In genomic region chrX:2689773-2690666, GRCh38 we compare ENCODE assay signal across 1 cellular context.
A peak's percentile ranks its signal among the peaks of the same experiment; 100 is the strongest.
TF ChIP-seq lines count a peak whose summit lies in the region.

No MANE protein-coding gene starts in this region.

TF ChIP-seq in HepG2, 621 proteins besides CTCF, POLR2A, EP300 and RAD21 (continued from another document and continues in another):
- TF ChIP-seq THAP8 (CRISPR knock-in tag; IDR thresholded peaks at IDR 0.05; ENCODE audit: borderline replicate concordance) (no peak), PRMT3 (CRISPR knock-in tag; IDR thresholded peaks at IDR 0.05; ENCODE audit: borderline replicate concordance, low read depth) (no peak), ZNF33A (CRISPR knock-in tag; IDR thresholded peaks at IDR 0.05; ENCODE audit: borderline replicate concordance) (no peak), ZNF562 (CRISPR knock-in tag; IDR thresholded peaks at IDR 0.05; ENCODE audit: borderline replicate concordance) (no peak), CENPX (CRISPR knock-in tag; IDR thresholded peaks at IDR 0.05) (no peak), ZNF354B (CRISPR knock-in tag; IDR thresholded peaks at IDR 0.05) (no peak), ZNF275 (CRISPR knock-in tag; IDR thresholded peaks at IDR 0.05; ENCODE audit: borderline replicate concordance) (no peak), BCLAF1 (IDR thresholded peaks at IDR 0.05) (no peak), FOXO1 (CRISPR knock-in tag; IDR thresholded peaks at IDR 0.05) (no peak), ZNF766 (CRISPR knock-in tag; IDR thresholded peaks at IDR 0.05; ENCODE audit: borderline replicate concordance) (0 out of 2 replicates have a peak, but pooled peaks have one; percentile 15), ZKSCAN5 (CRISPR knock-in tag; IDR thresholded peaks at IDR 0.05) (no peak), SP1 (IDR thresholded peaks at IDR 0.05) (no peak), SP1 (CRISPR knock-in tag; IDR thresholded peaks at IDR 0.05) (no peak), MZF1 (CRISPR knock-in tag; IDR thresholded peaks at IDR 0.05; ENCODE audit: borderline replicate concordance) (no peak), ZNF709 (CRISPR knock-in tag; IDR thresholded peaks at IDR 0.05) (no peak), ZNF207 (IDR thresholded peaks at IDR 0.05; ENCODE audit: borderline replicate concordance) (no peak), ZNF329 (CRISPR knock-in tag; IDR thresholded peaks at IDR 0.05; ENCODE audit: low read depth) (no peak), ZNF598 (CRISPR knock-in tag; IDR thresholded peaks at IDR 0.05; ENCODE audit: borderline replicate concordance) (no peak), MATR3 (CRISPR knock-in tag; IDR thresholded peaks at IDR 0.05) (no peak), HNF1B (CRISPR knock-in tag; IDR thresholded peaks at IDR 0.05) (no peak), HINFP (CRISPR knock-in tag; IDR thresholded peaks at IDR 0.05; ENCODE audit: low read depth) (0 out of 2 replicates have a peak, but pooled peaks have one; percentile 44), RBAK (CRISPR knock-in tag; IDR thresholded peaks at IDR 0.05) (no peak), ZNF720 (CRISPR knock-in tag; IDR thresholded peaks at IDR 0.05) (no peak), ZNF225 (CRISPR knock-in tag; IDR thresholded peaks at IDR 0.05) (no peak), SMYD3 (CRISPR knock-in tag; IDR thresholded peaks at IDR 0.05) (no peak), ZNF451 (CRISPR knock-in tag; IDR thresholded peaks at IDR 0.05) (no peak), ZNF607 (CRISPR knock-in tag; IDR thresholded peaks at IDR 0.05; ENCODE audit: borderline replicate concordance) (no peak), SKIL (CRISPR knock-in tag; IDR thresholded peaks at IDR 0.05; ENCODE audit: borderline replicate concordance) (no peak), ZNF530 (CRISPR knock-in tag; IDR thresholded peaks at IDR 0.05; ENCODE audit: low read depth) (no peak), FLYWCH1 (CRISPR knock-in tag; IDR thresholded peaks at IDR 0.05) (no peak), SNRNP70 (IDR thresholded peaks at IDR 0.05; ENCODE audit: low read depth, low read length) (no peak), GFI1 (CRISPR knock-in tag; IDR thresholded peaks at IDR 0.05; ENCODE audit: borderline replicate concordance) (no peak), TOPORS (CRISPR knock-in tag; IDR thresholded peaks at IDR 0.05) (no peak), SYNCRIP (IDR thresholded peaks at IDR 0.05; ENCODE audit: insufficient read depth, low read depth, low read length) (no peak), SUZ12 (IDR thresholded peaks at IDR 0.05; ENCODE audit: low read depth, low read length) (no peak), TMF1 (CRISPR knock-in tag; IDR thresholded peaks at IDR 0.05; ENCODE audit: low read depth) (no peak), HNRNPL (IDR thresholded peaks at IDR 0.05; ENCODE audit: low read depth, low read length) (no peak), ZNF350 (CRISPR knock-in tag; IDR thresholded peaks at IDR 0.05; ENCODE audit: borderline replicate concordance, low read depth) (peak; percentile 42; the same call in 1 of the 2 replicates), ZMAT5 (CRISPR knock-in tag; IDR thresholded peaks at IDR 0.05; ENCODE audit: borderline replicate concordance, low read depth) (no peak), PRDM4 (CRISPR knock-in tag; IDR thresholded peaks at IDR 0.05; ENCODE audit: borderline replicate concordance) (no peak), ZNF383 (CRISPR knock-in tag; IDR thresholded peaks at IDR 0.05; ENCODE audit: borderline replicate concordance) (no peak), GATAD2A (CRISPR knock-in tag; IDR thresholded peaks at IDR 0.05) (0 out of 2 replicates have a peak, but pooled peaks have one; percentile 13), GABPB1 (CRISPR knock-in tag; IDR thresholded peaks at IDR 0.05) (no peak), ZNF10 (CRISPR knock-in tag; IDR thresholded peaks at IDR 0.05; ENCODE audit: borderline replicate concordance, low read depth) (no peak), ZNF296 (CRISPR knock-in tag; conservative IDR thresholded peaks at IDR 0.05) (no peak), ZNF276 (CRISPR knock-in tag; IDR thresholded peaks at IDR 0.05; ENCODE audit: low read depth) (no peak)
